In genomic region chr1:10694633-10695627, GRCh38 we compare ENCODE assay signal across 8 cellular contexts.
DNase-seq lines count a peak whose midpoint lies in the region; ATAC-seq and TF ChIP-seq lines count a peak whose summit lies in the region.

No MANE protein-coding gene starts in this region.

- H3K4me1 ChIP-seq in adipocyte (ENCODE audit: control insufficient read depth, insufficient read depth, low read length) (no peaks in the 10 kb centered on the region), heart left ventricle (peaks cover 4 to 72% (median 41%) of the 10 kb centered on the region in 12 donors), trophoblast cell (ENCODE audit: control insufficient read depth in 1 of 2, insufficient read depth in 2 of 2, low read length in 2 of 2) (peaks cover 4 to 6% of the 10 kb centered on the region in 2 experiments), tibial artery (peaks cover 0 to 56% (median 37%) of the 10 kb centered on the region in 4 donors)

- H2BK120ac ChIP-seq in trophoblast cell (ENCODE audit: insufficient read depth, low read length, poor library complexity) = no peak overlapping the region

- peak overlapping the region; percentile 66 for H2AFZ ChIP-seq in trophoblast cell (ENCODE audit: insufficient read depth, low read length, poor library complexity)

- H2BK12ac ChIP-seq in trophoblast cell (ENCODE audit: low read length) = no peak overlapping the region

- H4K12ac ChIP-seq in trophoblast cell (ENCODE audit: low read depth, low read length) = no peak overlapping the region

- H2BK5ac ChIP-seq in trophoblast cell (ENCODE audit: low read depth, low read length, poor library complexity) = no peak overlapping the region

- H3K4me3 ChIP-seq in adipocyte (ENCODE audit: low read length) (peak overlapping the region; percentile 64), heart left ventricle (peak overlapping the region; percentile 32 to 89 (median 56)), trophoblast cell (ENCODE audit: low read depth, low read length) (peak overlapping the region; percentile 69), tibial artery (peak overlapping the region; percentile 71 to 93)

- H3K27ac ChIP-seq in heart left ventricle = peak overlapping the region; percentile 76 to 94 (median 88)
- no peak overlapping the region for H3K27ac ChIP-seq in trophoblast cell (ENCODE audit: low read depth, low read length)
- peak overlapping the region; percentile 80 to 87 for H3K27ac ChIP-seq in tibial artery

- H3K79me2 ChIP-seq in trophoblast cell (ENCODE audit: control insufficient read depth, insufficient read depth, low read length, poor library complexity) = no peaks in the 10 kb centered on the region

- H3K79me1 ChIP-seq in trophoblast cell (ENCODE audit: low read length) = no peaks in the 10 kb centered on the region

- peak; percentile 72 to 85 (median 76) for ATAC-seq in heart left ventricle

- H3K18ac ChIP-seq in trophoblast cell (ENCODE audit: low read length) = no peak overlapping the region

- WGBS in heart left ventricle, 4 donors = 3 to 4% (median 4%) methylated on average over 61 to 125 of the region's 126 CpGs
- no CpG with 5 or more reads among the region's 126 CpGs for WGBS in trophoblast cell (ENCODE audit: extremely low coverage, insufficient coverage, insufficient read length)

- no peak overlapping the region for H3K9ac ChIP-seq in adipocyte (ENCODE audit: low read length)
- H3K9ac ChIP-seq in trophoblast cell (ENCODE audit: low read length) = no peak overlapping the region

- H3K27me3 ChIP-seq in adipocyte (replicated peaks; ENCODE audit: control insufficient read depth, insufficient read depth, low read length) (peaks cover 44% of the 10 kb centered on the region), heart left ventricle (no peaks in the 10 kb centered on the region), trophoblast cell (ENCODE audit: insufficient read depth, low read length) (peaks cover 4% of the 10 kb centered on the region), tibial artery (no peaks in the 10 kb centered on the region)

- H4K91ac ChIP-seq in trophoblast cell (ENCODE audit: low read depth, low read length) = no peak overlapping the region

- H3K14ac ChIP-seq in trophoblast cell (ENCODE audit: low read length) = no peak overlapping the region

- no peak overlapping the region for H3K23ac ChIP-seq in trophoblast cell (ENCODE audit: low read length)

- H3K36me3 ChIP-seq in adipocyte (ENCODE audit: control insufficient read depth, insufficient read depth, low read length, severe bottlenecking) (no peaks in the 10 kb centered on the region), heart left ventricle (peaks cover 0 to 3% (median 0%) of the 10 kb centered on the region in 9 donors), trophoblast cell (ENCODE audit: control insufficient read depth in 1 of 2, insufficient read depth in 2 of 2, low read length in 2 of 2) (no peaks in the 10 kb centered on the region), tibial artery (no peaks in the 10 kb centered on the region)

- peak; percentile 87 for DNase-seq in DMS153 treated with DMSO at 0.1 percent for 48 hours (lab: John Stamatoyannopoulos, UW; ENCODE audit: unreplicated experiment)
- DNase-seq in HCEC 1CT = peak; percentile 60
- peak; percentile 89 for DNase-seq in NCI-H1105 (lab: John Stamatoyannopoulos, UW)
- peak; percentile 69 to 80 (median 74) for DNase-seq in T-helper 1 cell
- DNase-seq in adipocyte (ENCODE audit: low read depth) = peak; percentile 87
- DNase-seq in heart left ventricle = peak; percentile 92 to 95 (median 94)
- peak; percentile 65 to 82 for DNase-seq in trophoblast cell
- peak; percentile 87 to 96 for DNase-seq in tibial artery

- H3K9me3 ChIP-seq in adipocyte (ENCODE audit: control insufficient read depth, low read length) = no peaks in the 10 kb centered on the region
- H3K9me3 ChIP-seq in heart left ventricle = no peaks in the 10 kb centered on the region
- no peaks in the 10 kb centered on the region for H3K9me3 ChIP-seq in trophoblast cell (ENCODE audit: insufficient read depth, low read depth, low read length)
- no peaks in the 10 kb centered on the region for H3K9me3 ChIP-seq in tibial artery

- no peak for TF ChIP-seq POLR2A in heart left ventricle (IDR thresholded peaks at IDR 0.05)

- no peak overlapping the region for H4K8ac ChIP-seq in trophoblast cell (ENCODE audit: low read depth, low read length)

- intact Hi-C loops in heart left ventricle (cut with DNase I) (loop anchor here in 7 of 10 donors (2.0 to 10.0 kb wide), 6 partner anchors 92 to 172 kb away; partner anchors contain the start of gene CASZ1 (in 1 of the 7)), tibial artery (cut with DNase I; ENCODE audit: low total_unique reads) (loop anchor here (5.0 kb wide), 1 partner anchor 58 kb away; no protein-coding TSS in a partner anchor)

- H3K4ac ChIP-seq in trophoblast cell (ENCODE audit: low read depth, low read length) = no peak overlapping the region

- H2AK5ac ChIP-seq in trophoblast cell (ENCODE audit: low read length) = no peak overlapping the region

- H3K4me2 ChIP-seq in trophoblast cell (ENCODE audit: low read length) = peak overlapping the region; percentile 98

- TF ChIP-seq CTCF in heart left ventricle (IDR thresholded peaks at IDR 0.05) = no peak
- no peak for TF ChIP-seq CTCF in tibial artery (IDR thresholded peaks at IDR 0.05)
